In genomic region chr5:69217154-69217731, GRCh38 we compare ENCODE assay signal across 8 cellular contexts. TPM values are rescaled to one million over a fixed set of nuclear protein-coding genes. Genes with fewer than 3 reads are reported as not detected.
DNase-seq lines count a peak whose midpoint lies in the region; ATAC-seq and TF ChIP-seq lines count a peak whose summit lies in the region.

No MANE protein-coding gene starts in this region.

- H3K27ac ChIP-seq in C4-2B: peak overlapping the region; percentile 82
- H3K27ac ChIP-seq in HL-60 (replicated peaks): peak overlapping the region; percentile 85
- peak overlapping the region; percentile 93 to 100 (median 98) for H3K27ac ChIP-seq in gastrocnemius medialis

- no peaks in the 10 kb centered on the region for H3K9me3 ChIP-seq in gastrocnemius medialis

- H3K4me3 Mint-ChIP-seq in activated CD8-positive, alpha-beta T cell treated with anti-CD3 and anti-CD28 coated beads, Interleukin-2, amount 10 ng/mL, durations not matched to agents 7 days and 5 days: peak overlapping the region; percentile 99

- ATAC-seq in activated CD8-positive, alpha-beta T cell treated with anti-CD3 and anti-CD28 coated beads, Interleukin-2, amount 10 ng/mL, durations not matched to agents 7 days and 5 days: no peak
- no peak for ATAC-seq in gastrocnemius medialis
- no peak for ATAC-seq in HG02884 (IDR thresholded peaks at IDR 0.05; ENCODE audit: unreplicated experiment)

- TF ChIP-seq POLR2A in gastrocnemius medialis (IDR thresholded peaks at IDR 0.05): no peak

- in situ Hi-C loops in gastrocnemius medialis (cut with MboI; ENCODE audit: low sequenced_read_pairs in 4 of 4): no loop called here

- peaks cover 14% of the 10 kb centered on the region for H3K4me1 Mint-ChIP-seq in activated CD8-positive, alpha-beta T cell treated with anti-CD3 and anti-CD28 coated beads, Interleukin-2, amount 10 ng/mL, durations not matched to agents 7 days and 5 days (ENCODE audit: low read depth)

- POLR2A ChIA-PET in activated CD8-positive, alpha-beta T cell treated with anti-CD3 and anti-CD28 coated beads, Interleukin-2, amount 10 ng/mL, durations not matched to agents 7 days and 5 days (lab: Charles Lee): interaction anchor here (0.6 to 1.6 kb wide), 3 partner anchors 17 to 104 kb away, joined by 3 to 5 read pairs (median 3); partner anchors contain the start of genes CDK7 and CENPH

- H3K36me3 ChIP-seq in gastrocnemius medialis: no peaks in the 10 kb centered on the region

- no peaks in the 10 kb centered on the region for H3K27me3 Mint-ChIP-seq in activated CD8-positive, alpha-beta T cell treated with anti-CD3 and anti-CD28 coated beads, Interleukin-2, amount 10 ng/mL, durations not matched to agents 7 days and 5 days (ENCODE audit: low read depth)

- peaks cover 10% of the 10 kb centered on the region in 2 donors for H3K4me1 ChIP-seq in gastrocnemius medialis

- H3K9me3 Mint-ChIP-seq in activated CD8-positive, alpha-beta T cell treated with anti-CD3 and anti-CD28 coated beads, Interleukin-2, amount 10 ng/mL, durations not matched to agents 7 days and 5 days (ENCODE audit: insufficient read depth): no peaks in the 10 kb centered on the region

- H3K36me3 Mint-ChIP-seq in activated CD8-positive, alpha-beta T cell treated with anti-CD3 and anti-CD28 coated beads, Interleukin-2, amount 10 ng/mL, durations not matched to agents 7 days and 5 days (ENCODE audit: low read depth): peaks cover 25% of the 10 kb centered on the region

- H3K4me3 ChIP-seq in HL-60 (replicated peaks; ENCODE audit: insufficient read depth, low read length) (peak overlapping the region; percentile 80), fibroblast of mammary gland (ENCODE audit: control insufficient read depth, low read depth, low read length) (peak overlapping the region; percentile 98), gastrocnemius medialis (peak overlapping the region; percentile 95 to 100 (median 99))

- peak overlapping the region; percentile 99 for H3K27ac Mint-ChIP-seq in activated CD8-positive, alpha-beta T cell treated with anti-CD3 and anti-CD28 coated beads, Interleukin-2, amount 10 ng/mL, durations not matched to agents 7 days and 5 days

- TF ChIP-seq CTCF in C4-2B (conservative IDR thresholded peaks at IDR 0.05) (no peak), HL-60 (IDR thresholded peaks at IDR 0.05; ENCODE audit: insufficient read depth, low read length) (no peak), fibroblast of mammary gland (conservative IDR thresholded peaks at IDR 0.05; ENCODE audit: control insufficient read depth, insufficient read depth, low read depth, low read length) (no peak), gastrocnemius medialis (IDR thresholded peaks at IDR 0.05 in 4 of 5, conservative IDR thresholded peaks at IDR 0.05 in 1 of 5) (no peak)

- CTCF ChIA-PET in activated CD8-positive, alpha-beta T cell treated with anti-CD3 and anti-CD28 coated beads, Interleukin-2, amount 10 ng/mL, durations not matched to agents 7 days and 5 days (lab: Charles Lee): no interaction called here

- peak in 1 of 2 experiments; percentile 56 for DNase-seq in HL-60 (ENCODE audit: low read depth in 1 of 2, low spot score in 1 of 2)
- DNase-seq in activated CD8-positive, alpha-beta T cell treated with anti-CD3 and anti-CD28 coated beads, Interleukin-2, amount 10 ng/mL, durations not matched to agents 7 days and 5 days: no peak
- no peak for DNase-seq in fibroblast of mammary gland (ENCODE audit: low read depth)
- DNase-seq in gastrocnemius medialis: no peak
- DNase-seq in DMS79 (lab: John Stamatoyannopoulos, UW): no peak
- no peak for DNase-seq in kidney glomerular epithelial cell (lab: John Stamatoyannopoulos, UW)

- H3K27me3 ChIP-seq in HL-60 (ENCODE audit: insufficient read depth, poor library complexity, severe bottlenecking) (no peaks in the 10 kb centered on the region), gastrocnemius medialis (no peaks in the 10 kb centered on the region)

- intact Hi-C loops in gastrocnemius medialis (cut with DNase I; ENCODE audit: low total_unique reads): loop anchor here (1.0 to 2.0 kb wide), 3 partner anchors 17 to 124 kb away; partner anchors contain the start of genes CDK7 and CENPH

RNA-seq across cellular contexts. Expression of gene CDK7, which starts 17.4 kb away (rescaled TPM):
- total RNA-seq in activated CD8-positive, alpha-beta T cell treated with anti-CD3 and anti-CD28 coated beads, Interleukin-2, amount 10 ng/mL, durations not matched to agents 7 days and 5 days: 10 to 100 TPM; 23.9 to 28.3 TPM
- total RNA-seq in gastrocnemius medialis: 10 to 100 TPM; 23.4 to 31.6 (median 28.0) TPM

RNA-seq across cellular contexts. Expression of gene CENPH, which starts 27.9 kb away (rescaled TPM):
- total RNA-seq in activated CD8-positive, alpha-beta T cell treated with anti-CD3 and anti-CD28 coated beads, Interleukin-2, amount 10 ng/mL, durations not matched to agents 7 days and 5 days: 10 to 100 TPM; 48.5 to 50.1 TPM
- 1 to 10 TPM in 3 of 4 donors, under 1 TPM in 1; 0.87 to 4.9 (median 1.8) TPM for total RNA-seq in gastrocnemius medialis

RNA-seq across cellular contexts. Expression of gene CCNB1, which starts 50.3 kb away (rescaled TPM):
- total RNA-seq in activated CD8-positive, alpha-beta T cell treated with anti-CD3 and anti-CD28 coated beads, Interleukin-2, amount 10 ng/mL, durations not matched to agents 7 days and 5 days: 100 to 1,000 TPM; 205 to 218 TPM
- 10 to 100 TPM in 1 of 4 donors, 1 to 10 TPM in 2, under 1 TPM in 1; 0.84 to 11.1 (median 2.7) TPM for total RNA-seq in gastrocnemius medialis

Comparison
In these comparisons a context has a peak if more than half of its experiments do, and no peak if none do; other contexts are left out.
1. RNA of gene CENPH, which starts 27.9 kb away (total RNA-seq): 48.5 to 50.1 TPM in activated CD8-positive, alpha-beta T cell treated with anti-CD3 and anti-CD28 coated beads, Interleukin-2, amount 10 ng/mL, durations not matched to agents 7 days and 5 days; 0.87 to 4.9 TPM in gastrocnemius medialis; every median in the first group is over 4 times any median in the second.
2. RNA of gene CCNB1, which starts 50.3 kb away (total RNA-seq): 205 to 218 TPM in activated CD8-positive, alpha-beta T cell treated with anti-CD3 and anti-CD28 coated beads, Interleukin-2, amount 10 ng/mL, durations not matched to agents 7 days and 5 days; 0.84 to 11.1 TPM in gastrocnemius medialis; every median in the first group is over 10 times any median in the second.
3. Peak in every context shown above with its lines, with median percentiles within 50 percentile points of each other: H3K27ac ChIP-seq and H3K4me3 ChIP-seq.